12 cellular contexts compared by ENCODE assay signal in genomic region chr17:74442291-74442669, GRCh38. TPM values are rescaled to one million over a fixed set of nuclear protein-coding genes. Genes with fewer than 3 reads are reported as not detected.
DNase-seq lines count a peak whose midpoint lies in the region; ATAC-seq and TF ChIP-seq lines count a peak whose summit lies in the region.
"Had no signal": no experiment of that assay in that cellular context is flagged by ENCODE, and none has a peak within 500 bp of the region (broad histone marks: within the 10 kb centered on the region; RNA-seq: fewer than 3 reads in every experiment).

No MANE protein-coding gene starts in this region.

- no peaks in the 10 kb centered on the region for H3K27me3 ChIP-seq in duodenal mucosa (ENCODE audit: control insufficient read depth in 1 of 2, insufficient read depth in 2 of 2, low read length in 2 of 2)
- H3K27me3 ChIP-seq in mucosa of stomach (ENCODE audit: control insufficient read depth, insufficient read depth, low read length), result no peaks in the 10 kb centered on the region
- no peaks in the 10 kb centered on the region for H3K27me3 ChIP-seq in thyroid gland

- intact Hi-C loops in thyroid gland (cut with DNase I), result no loop called here

- H3K4me1 Mint-ChIP-seq in stimulated activated naive CD8-positive, alpha-beta T cell treated with anti-CD3 and anti-CD28 coated beads, Interleukin-15, amount 100 ng/mL, for 72 hours, result peaks cover 31% of the 10 kb centered on the region

- H3K27ac ChIP-seq in duodenal mucosa (ENCODE audit: low read depth, low read length), result peak overlapping the region; percentile 96
- H3K27ac ChIP-seq in thyroid gland, result peak overlapping the region; percentile 89 to 95 (median 92)
- H3K27ac ChIP-seq: WERI-Rb-1 had no signal

- no peak overlapping the region for H3K4me3 Mint-ChIP-seq in stimulated activated naive CD8-positive, alpha-beta T cell treated with anti-CD3 and anti-CD28 coated beads, Interleukin-15, amount 100 ng/mL, for 72 hours
- H3K4me3 Mint-ChIP-seq: activated T-helper 1 cell treated with anti-CD3 and anti-CD28 coated beads, Interleukin-12 subunit alpha, Interleukin-12 subunit beta, Interleukin-2, Interleukin-4 antibody, amounts not matched to agents 30 ng/mL and 10 ng/mL and 1 ng/mL, durations not matched to agents 14 hours and 24 hours and 36 hours had no signal

- H3K9me3 ChIP-seq in duodenal mucosa (ENCODE audit: control insufficient read depth in 1 of 2, low read length in 2 of 2) (peaks cover 0 to 7% of the 10 kb centered on the region in 2 donors), mucosa of stomach (ENCODE audit: control insufficient read depth, low read length) (no peaks in the 10 kb centered on the region), thyroid gland (no peaks in the 10 kb centered on the region)

- H3K4me1 ChIP-seq in duodenal mucosa (ENCODE audit: control insufficient read depth in 1 of 2, insufficient read depth in 2 of 2, low read length in 2 of 2) (peaks cover 22 to 27% of the 10 kb centered on the region in 2 donors), mucosa of stomach (ENCODE audit: control insufficient read depth, insufficient read depth, low read length) (peaks cover 47% of the 10 kb centered on the region), thyroid gland (peaks cover 50 to 64% of the 10 kb centered on the region in 2 donors)
- H3K4me1 ChIP-seq: HAP-1 had no signal

- TF ChIP-seq POLR2A in thyroid gland (IDR thresholded peaks at IDR 0.05), result no peak

- no peak overlapping the region for H3K27ac Mint-ChIP-seq in stimulated activated naive CD8-positive, alpha-beta T cell treated with anti-CD3 and anti-CD28 coated beads, Interleukin-15, amount 100 ng/mL, for 72 hours
- H3K27ac Mint-ChIP-seq: activated T-helper 1 cell treated with anti-CD3 and anti-CD28 coated beads, Interleukin-12 subunit alpha, Interleukin-12 subunit beta, Interleukin-2, Interleukin-4 antibody, amounts not matched to agents 30 ng/mL and 10 ng/mL and 1 ng/mL, durations not matched to agents 14 hours and 24 hours and 36 hours had no signal

- WGBS in thyroid gland, 2 donors, result 66 to 71% methylated on average over 6 of the region's 6 CpGs

- peaks cover 0 to 16% of the 10 kb centered on the region in 2 donors for H3K36me3 ChIP-seq in duodenal mucosa (ENCODE audit: control insufficient read depth in 1 of 2, insufficient read depth in 2 of 2, low read length in 2 of 2)
- peaks cover 6% of the 10 kb centered on the region for H3K36me3 ChIP-seq in mucosa of stomach (ENCODE audit: control insufficient read depth, insufficient read depth, low read length)
- peaks cover 10 to 14% of the 10 kb centered on the region in 2 donors for H3K36me3 ChIP-seq in thyroid gland
- H3K36me3 ChIP-seq: HAP-1 had no signal

- H3K4me3 ChIP-seq in duodenal mucosa (ENCODE audit: low read depth in 1 of 2, low read length in 2 of 2) (peak overlapping the region in 1 of 2 donors; percentile 61), mucosa of stomach (ENCODE audit: low read length) (no peak overlapping the region), thyroid gland (replicated peaks in 1 of 3) (no peak overlapping the region)
- H3K4me3 ChIP-seq: HAP-1 had no signal

- peaks cover 27% of the 10 kb centered on the region for H3K27me3 Mint-ChIP-seq in stimulated activated naive CD8-positive, alpha-beta T cell treated with anti-CD3 and anti-CD28 coated beads, Interleukin-15, amount 100 ng/mL, for 72 hours

- peak; percentile 9 for ATAC-seq in HG03159 (IDR thresholded peaks at IDR 0.05; ENCODE audit: unreplicated experiment)
- ATAC-seq in GM21825 (IDR thresholded peaks at IDR 0.05; ENCODE audit: unreplicated experiment), result no peak
- no peak for ATAC-seq in stimulated activated naive CD8-positive, alpha-beta T cell treated with anti-CD3 and anti-CD28 coated beads, Interleukin-15, amount 100 ng/mL, for 72 hours

- peaks cover 13 to 14% of the 10 kb centered on the region in 2 donors for H3K9me3 Mint-ChIP-seq in stimulated activated naive CD8-positive, alpha-beta T cell treated with anti-CD3 and anti-CD28 coated beads, Interleukin-15, amount 100 ng/mL, for 72 hours

- TF ChIP-seq CTCF in thyroid gland (IDR thresholded peaks at IDR 0.05), result no peak

- no peak for DNase-seq in thyroid gland
- no peak for DNase-seq in DMS53 treated with DMSO at 0.1 percent for 48 hours (lab: John Stamatoyannopoulos, UW; ENCODE audit: unreplicated experiment)
- DNase-seq in activated CD4-positive, alpha-beta T cell treated with anti-CD3 and anti-CD28 coated beads for 4 hours, result no peak
- DNase-seq in stimulated activated naive CD8-positive, alpha-beta T cell treated with anti-CD3 and anti-CD28 coated beads, Interleukin-15, amount 100 ng/mL, for 72 hours, result no peak
- DNase-seq: WERI-Rb-1 had no signal

- H3K9ac ChIP-seq in duodenal mucosa (ENCODE audit: low read depth in 1 of 2, low read length in 2 of 2) (peak overlapping the region in 1 of 2 donors; percentile 73), mucosa of stomach (ENCODE audit: low read length) (peak overlapping the region; percentile 6)

RNA-seq across cellular contexts. Expression of gene GPRC5C, which starts 10.4 kb away (rescaled TPM):
- total RNA-seq in thyroid gland, result 100 to 1,000 TPM in 3 of 4 donors, 10 to 100 TPM in 1; 73.2 to 194 (median 163) TPM
- total RNA-seq: activated T-helper 1 cell treated with anti-CD3 and anti-CD28 coated beads, Interleukin-12 subunit alpha, Interleukin-12 subunit beta, Interleukin-2, Interleukin-4 antibody, amounts not matched to agents 30 ng/mL and 10 ng/mL and 1 ng/mL, durations not matched to agents 14 hours and 24 hours and 36 hours had no signal

RNA-seq across cellular contexts. Expression of gene CD300A, which starts 24.2 kb away (rescaled TPM):
- total RNA-seq in thyroid gland, result 1 to 10 TPM in 2 of 4 donors, under 1 TPM in 2; 0.78 to 5.8 (median 2.1) TPM
- total RNA-seq: NCI-H460 had no signal
